In the genomic region with DNA sequence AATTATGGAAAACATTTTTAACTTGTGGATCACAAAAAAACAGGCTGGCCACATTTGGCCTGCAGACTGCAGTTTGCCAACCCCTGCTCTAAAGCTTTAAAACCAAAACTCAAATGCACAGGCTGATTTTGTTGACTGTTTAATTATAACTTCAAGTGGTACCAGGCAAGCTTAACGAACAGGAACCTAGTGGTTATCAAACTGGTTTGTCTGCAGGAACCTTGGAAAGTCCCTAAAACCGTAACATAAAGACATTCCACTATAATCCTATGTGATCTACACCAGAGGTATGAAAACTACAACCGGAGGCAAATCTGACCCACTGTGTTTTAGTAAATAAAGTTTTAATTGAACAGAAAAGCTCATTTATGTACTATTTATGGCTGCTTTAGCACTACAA, we compare ENCODE assay signal across 8 cellular contexts. TPM values are rescaled to one million over a fixed set of nuclear protein-coding genes. Genes with fewer than 3 reads are reported as not detected.
DNase-seq lines count a peak whose midpoint lies in the region; ATAC-seq and TF ChIP-seq lines count a peak whose summit lies in the region.

No MANE protein-coding gene starts in this region.

- H4K8ac ChIP-seq in mesendoderm (ENCODE audit: low read depth, low read length) = no peak overlapping the region

- TF ChIP-seq EP300 in sigmoid colon (IDR thresholded peaks at IDR 0.05) = no peak

- H3K79me1 ChIP-seq in mesendoderm (ENCODE audit: low read length) = no peaks in the 10 kb centered on the region

- no peak overlapping the region for H2BK15ac ChIP-seq in mesendoderm (replicated peaks; ENCODE audit: low read depth)

- H3K79me2 ChIP-seq in DOHH2 (ENCODE audit: control insufficient read depth, low read length) = peaks cover 100% of the 10 kb centered on the region
- peaks cover 88% of the 10 kb centered on the region for H3K79me2 ChIP-seq in mesendoderm (ENCODE audit: control insufficient read depth, insufficient read depth, low read length)

- H3K56ac ChIP-seq in mesendoderm (ENCODE audit: low read length) = no peak overlapping the region

- peaks cover 67% of the 10 kb centered on the region for H3K4me1 ChIP-seq in DOHH2 (ENCODE audit: control insufficient read depth, low read length)
- H3K4me1 ChIP-seq in effector memory CD4-positive, alpha-beta T cell (ENCODE audit: control insufficient read depth, insufficient read depth, low read length, poor library complexity, severe bottlenecking) = peaks cover 32% of the 10 kb centered on the region
- no peaks in the 10 kb centered on the region for H3K4me1 ChIP-seq in mesendoderm (ENCODE audit: control insufficient read depth, low read depth, low read length)
- peaks cover 0 to 69% (median 60%) of the 10 kb centered on the region in 4 donors for H3K4me1 ChIP-seq in sigmoid colon
- peaks cover 0 to 82% (median 62%) of the 10 kb centered on the region in 12 donors for H3K4me1 ChIP-seq in heart left ventricle

- H4K20me1 ChIP-seq in DOHH2 (ENCODE audit: control insufficient read depth, insufficient read depth, low read depth, low read length) = peaks cover 37% of the 10 kb centered on the region

- intact Hi-C loops in sigmoid colon (cut with DNase I) (loop anchor here (5.0 kb wide), 1 partner anchor 37 kb away; no protein-coding TSS in a partner anchor), heart left ventricle (cut with DNase I) (loop anchor here in 1 of 10 donors (5.0 kb wide), 1 partner anchor 42 kb away; no protein-coding TSS in a partner anchor)

- no CpG with 5 or more reads among the region's 3 CpGs for WGBS in mesendoderm (ENCODE audit: extremely low coverage, insufficient coverage, low lambda C conversion rate)
- WGBS in sigmoid colon, 2 donors = 5 to 12% methylated on average over 3 of the region's 3 CpGs
- WGBS in heart left ventricle, 4 donors = 28 to 49% (median 42%) methylated on average over 3 of the region's 3 CpGs

- H3K18ac ChIP-seq in mesendoderm (ENCODE audit: low read length) = no peak overlapping the region

- H3K4me2 ChIP-seq in DOHH2 (ENCODE audit: low read length) (peak overlapping the region; percentile 49), mesendoderm (ENCODE audit: low read length) (no peak overlapping the region)

- DNase-seq in effector memory CD4-positive, alpha-beta T cell = no peak
- DNase-seq in mesendoderm (no peak), sigmoid colon (no peak), DMS 273 treated with DMSO at 0.1 percent for 48 hours (lab: John Stamatoyannopoulos, UW) (no peak), heart left ventricle (no peak)

- H3K27me3 ChIP-seq in DOHH2 (ENCODE audit: control insufficient read depth, low read length) (no peaks in the 10 kb centered on the region), mesendoderm (ENCODE audit: insufficient read depth, low read length, poor library complexity) (no peaks in the 10 kb centered on the region), sigmoid colon (no peaks in the 10 kb centered on the region), heart left ventricle (no peaks in the 10 kb centered on the region)
- H3K27me3 ChIP-seq in effector memory CD4-positive, alpha-beta T cell (replicated peaks; ENCODE audit: control insufficient read depth, insufficient read depth, low read length, poor library complexity, severe bottlenecking) = no peaks in the 10 kb centered on the region

- peaks cover 20% of the 10 kb centered on the region for H3K36me3 ChIP-seq in DOHH2 (ENCODE audit: control insufficient read depth, low read length)
- no peaks in the 10 kb centered on the region for H3K36me3 ChIP-seq in effector memory CD4-positive, alpha-beta T cell (ENCODE audit: control insufficient read depth, insufficient read depth, low read length)
- no peaks in the 10 kb centered on the region for H3K36me3 ChIP-seq in mesendoderm (ENCODE audit: control insufficient read depth, insufficient read depth, low read length)
- no peaks in the 10 kb centered on the region for H3K36me3 ChIP-seq in sigmoid colon
- H3K36me3 ChIP-seq in heart left ventricle = no peaks in the 10 kb centered on the region

- H3K4me3 ChIP-seq in DOHH2 (ENCODE audit: low read length) (peak overlapping the region; percentile 25), mesendoderm (ENCODE audit: low read length) (no peak overlapping the region), sigmoid colon (no peak overlapping the region), heart left ventricle (peak overlapping the region in 1 of 12 donors; percentile 13)
- H3K4me3 ChIP-seq in effector memory CD4-positive, alpha-beta T cell (ENCODE audit: insufficient read depth, low read depth, low read length, poor library complexity, severe bottlenecking) = peak overlapping the region; percentile 1

- TF ChIP-seq POLR2A in sigmoid colon (IDR thresholded peaks at IDR 0.05) = no peak
- no peak for TF ChIP-seq POLR2A in heart left ventricle (IDR thresholded peaks at IDR 0.05)

- H3F3A ChIP-seq in DOHH2 (ENCODE audit: control insufficient read depth, insufficient read depth) = no peaks in the 10 kb centered on the region

- no peak overlapping the region for H2AK5ac ChIP-seq in mesendoderm (ENCODE audit: low read length)

- H4K5ac ChIP-seq in mesendoderm (ENCODE audit: low read length) = no peak overlapping the region

- no peak overlapping the region for H3K27ac ChIP-seq in DOHH2 (ENCODE audit: low read depth, low read length)
- peak overlapping the region; percentile 74 for H3K27ac ChIP-seq in effector memory CD4-positive, alpha-beta T cell (ENCODE audit: insufficient read depth, low read length, poor library complexity, severe bottlenecking)
- H3K27ac ChIP-seq in mesendoderm (ENCODE audit: low read depth, low read length) = no peak overlapping the region
- no peak overlapping the region for H3K27ac ChIP-seq in sigmoid colon
- peak overlapping the region in 1 of 12 donors; percentile 44 for H3K27ac ChIP-seq in heart left ventricle

- no peak for TF ChIP-seq CTCF in DOHH2 (IDR thresholded peaks at IDR 0.05; ENCODE audit: low read depth, low read length, poor library complexity, severe bottlenecking)
- no peak for TF ChIP-seq CTCF in sigmoid colon (IDR thresholded peaks at IDR 0.05)
- TF ChIP-seq CTCF in heart left ventricle (IDR thresholded peaks at IDR 0.05) = no peak

- no peak overlapping the region for H2BK120ac ChIP-seq in mesendoderm (ENCODE audit: low read depth, low read length)

- H3K9ac ChIP-seq in mesendoderm (ENCODE audit: low read length) = no peak overlapping the region

- no peak overlapping the region for H3K4ac ChIP-seq in mesendoderm (ENCODE audit: low read depth, low read length)

- peak; percentile 74 for ATAC-seq in GM19452 (IDR thresholded peaks at IDR 0.05; ENCODE audit: unreplicated experiment)
- ATAC-seq in HG03565 (IDR thresholded peaks at IDR 0.05; ENCODE audit: unreplicated experiment) = peak; percentile 59
- ATAC-seq in heart left ventricle = no peak

- no peak overlapping the region for H3K23ac ChIP-seq in mesendoderm (ENCODE audit: low read length)

- no peaks in the 10 kb centered on the region for H3K9me2 ChIP-seq in DOHH2 (replicated peaks; ENCODE audit: control insufficient read depth, low read length)

- no peak overlapping the region for H2BK5ac ChIP-seq in mesendoderm (ENCODE audit: low read length)

- H3K9me3 ChIP-seq in DOHH2 (ENCODE audit: control insufficient read depth, insufficient read depth, low read length) (no peaks in the 10 kb centered on the region), sigmoid colon (no peaks in the 10 kb centered on the region), heart left ventricle (peaks cover 0 to 8% (median 0%) of the 10 kb centered on the region in 12 donors)
- H3K9me3 ChIP-seq in effector memory CD4-positive, alpha-beta T cell (ENCODE audit: control insufficient read depth, low read length) = no peaks in the 10 kb centered on the region

RNA-seq across cellular contexts. Expression of a gene that starts 52.4 kb away (rescaled TPM):
- 70.0 TPM for polyA plus RNA-seq in mesendoderm (2013, experiment 1 of 2)
- 67.0 TPM for polyA plus RNA-seq in mesendoderm (2013, experiment 2 of 2)
- total RNA-seq in sigmoid colon (100 to 1,000 TPM in 2 of 4 donors, 10 to 100 TPM in 2; 88.9 to 131 (median 102) TPM), heart left ventricle (100 to 1,000 TPM in 6 of 9 donors, 10 to 100 TPM in 3; 50.0 to 176 (median 120) TPM)
- polyA plus RNA-seq in sigmoid colon (10 to 100 TPM; 20.4 to 46.7 (median 35.4) TPM), heart left ventricle (10 to 100 TPM; 24.0 to 46.0 TPM)

Comparison
In these comparisons a context has a peak if more than half of its experiments do, and no peak if none do; other contexts are left out.
1. H3K4me3 ChIP-seq: peak in DOHH2 (single experiment) and effector memory CD4-positive, alpha-beta T cell (single experiment); none in mesendoderm (single experiment) and sigmoid colon (0 of 4).
2. ATAC-seq: peak in GM19452 (single experiment) and HG03565 (single experiment); none in heart left ventricle (0 of 4).